In genomic region chr10:104842704-104843103, GRCh38 we compare ENCODE assay signal across 32 cellular contexts.
"Had no signal": no experiment of that assay in that cellular context is flagged by ENCODE, and none has a peak within 500 bp of the region (broad histone marks: within the 10 kb centered on the region; RNA-seq: fewer than 3 reads in every experiment).

No MANE protein-coding gene starts in this region.

- ATAC-seq: activated CD8-positive, alpha-beta T cell treated with anti-CD3 and anti-CD28 coated beads for 36 hours; activated naive CD4-positive, alpha-beta T cell treated with anti-CD3 and anti-CD28 coated beads, Interleukin-2, amount 50 U/mL, for 72 hours; activated T-cell treated with anti-CD3 and anti-CD28 coated beads, Interleukin-2, amount 50 U/mL, for 4 hours; activated T-cell treated with anti-CD3 and anti-CD28 coated beads, Interleukin-2, amount 50 U/mL, for 72 hours; activated T-helper 17 cell treated with anti-CD3 and anti-CD28 coated beads, Interleukin-2, amount 50 U/mL, for 72 hours; body of pancreas; T-cell; T-helper 17 cell had no signal

- H3K9me3 ChIP-seq: adrenal gland, body of pancreas had no signal

- H3K36me3 ChIP-seq: adrenal gland, brain microvascular endothelial cell, cardiac muscle cell had no signal

- H3K4me1 ChIP-seq: adrenal gland, body of pancreas had no signal

- H3K27me3 ChIP-seq: adrenal gland, body of pancreas, brain microvascular endothelial cell, cardiac muscle cell had no signal

- DNase-seq: activated B cell treated with CpG ODN at 0.5 μM for 24 hours; activated CD4-positive, alpha-beta memory T cell treated with anti-CD3 and anti-CD28 coated beads for 36 hours; activated CD4-positive, alpha-beta T cell treated with anti-CD3 and anti-CD28 coated beads for 4 hours; activated CD4-positive, alpha-beta T cell treated with anti-CD3 and anti-CD28 coated beads, Interleukin-2, amount 10 ng/mL, durations not matched to agents 24 days and 14 days; activated CD4-positive, alpha-beta T cell treated with anti-CD3 and anti-CD28 coated beads, Interleukin-2, amount 50 U/mL, for 1 hour; activated CD4-positive, alpha-beta T cell treated with anti-CD3 and anti-CD28 coated beads, Interleukin-2, amount 50 U/mL, for 4 hours; activated CD4-positive, CD25-positive, alpha-beta regulatory T cell treated with anti-CD3 and anti-CD28 coated beads, Interleukin-2, amount 50 U/mL, for 72 hours; activated CD8-positive, alpha-beta memory T cell treated with anti-CD3 and anti-CD28 coated beads, Interleukin-2, amount 50 U/mL, for 4 hours; activated CD8-positive, alpha-beta T cell treated with anti-CD3 and anti-CD28 coated beads for 36 hours; activated effector memory CD4-positive, alpha-beta T cell treated with anti-CD3 and anti-CD28 coated beads, Interleukin-2, amount 50 U/mL, for 16 hours; activated gamma-delta T cell treated with Interleukin-2 at 50 U/mL for 16 hours; activated naive CD4-positive, alpha-beta T cell; activated naive CD4-positive, alpha-beta T cell treated with anti-CD3 and anti-CD28 coated beads for 36 hours; activated naive CD4-positive, alpha-beta T cell treated with anti-CD3 and anti-CD28 coated beads, Interleukin-2, amount 50 U/mL, for 16 hours; activated naive CD8-positive, alpha-beta T cell treated with anti-CD3 and anti-CD28 coated beads for 36 hours; activated T-cell treated with anti-CD3 and anti-CD28 coated beads for 4 hours; activated T-cell treated with anti-CD3 and anti-CD28 coated beads, Interleukin-2, amount 50 U/mL, for 1 hour; activated T-cell treated with anti-CD3 and anti-CD28 coated beads, Interleukin-2, amount 50 U/mL, for 4 hours; activated T-cell treated with anti-CD3 and anti-CD28 coated beads, Interleukin-2, amount 50 U/mL, for 72 hours; adrenal gland; amniotic stem cell; aorta; body of pancreas; brain microvascular endothelial cell; caudate nucleus; cerebellar nuclear complex; T-cell; T-helper 17 cell; T1000 had no signal

- H3K4me3 ChIP-seq: adrenal gland, body of pancreas, cardiac muscle cell had no signal

- H3K27ac ChIP-seq: adrenal gland, body of pancreas, brain microvascular endothelial cell, cardiac muscle cell had no signal
